Comparison of ENCODE assay signal across 19 cellular contexts in the genomic region with DNA sequence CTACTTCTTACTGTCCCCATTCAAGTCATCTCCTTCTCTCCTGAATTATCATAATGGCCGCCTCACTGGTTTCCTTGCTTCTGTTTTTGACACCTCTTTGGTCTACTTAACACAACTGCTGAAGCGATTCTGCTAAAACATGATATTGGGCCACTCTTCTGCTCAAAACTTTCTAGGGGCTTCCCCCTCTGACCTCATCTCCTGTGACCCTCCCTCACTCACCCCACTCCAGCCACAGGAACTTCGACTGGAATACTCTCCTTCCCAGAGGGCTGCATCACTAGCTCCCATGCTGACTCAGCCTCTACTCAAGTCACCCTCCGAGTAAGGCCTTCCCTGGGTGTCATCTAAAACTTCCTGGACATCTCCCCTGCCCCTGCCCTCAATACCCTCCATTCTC. TPM values are rescaled to one million over a fixed set of nuclear protein-coding genes. Genes with fewer than 3 reads are reported as not detected.
DNase-seq lines count a peak whose midpoint lies in the region; ATAC-seq, FAIRE-seq and TF ChIP-seq lines count a peak whose summit lies in the region.
"Had no signal": no experiment of that assay in that cellular context is flagged by ENCODE, and none has a peak within 500 bp of the region (broad histone marks: within the 10 kb centered on the region; RNA-seq: fewer than 3 reads in every experiment).

No MANE protein-coding gene starts in this region.

- no peak for FAIRE-seq in keratinocyte (lab: Jason Lieb, UNC)
- FAIRE-seq: GM19239 had no signal

- H3K36me3 ChIP-seq in keratinocyte (ENCODE audit: control insufficient read depth in 2 of 2, extremely low read depth in 1 of 2, insufficient read depth in 2 of 2, low read length in 2 of 2) = peaks cover 4% of the 10 kb centered on the region in 2 experiments
- no peaks in the 10 kb centered on the region for H3K36me3 ChIP-seq in smooth muscle cell (ENCODE audit: low read depth)
- no peaks in the 10 kb centered on the region for H3K36me3 ChIP-seq in ovary
- H3K36me3 ChIP-seq: transverse colon had no signal

- H4K20me1 ChIP-seq in keratinocyte (ENCODE audit: control insufficient read depth, extremely low read depth, insufficient read depth, low read length) (no peaks in the 10 kb centered on the region), smooth muscle cell (ENCODE audit: low read depth) (peaks cover 86% of the 10 kb centered on the region)

- no peaks in the 10 kb centered on the region for H3K27me3 Mint-ChIP-seq in stimulated activated naive CD8-positive, alpha-beta T cell treated with anti-CD3 and anti-CD28 coated beads, Interleukin-15, Interleukin-2, amounts not matched to agents 100 ng/mL and 50 ng/mL, for 24 hours
- H3K27me3 Mint-ChIP-seq: activated CD4-positive, alpha-beta T cell treated with anti-CD3 and anti-CD28 coated beads for 36 hours; central memory CD8-positive, alpha-beta T cell; stimulated activated memory B cell treated with anti-CD40 and anti-IgM and Interleukin-4, amounts not matched to agents 10 μg/mL and 1 μg/mL and 100 μg/mL, for 72 hours had no signal

- no peak for TF ChIP-seq POLR2A in ovary (IDR thresholded peaks at IDR 0.05)

- H3K9me3 ChIP-seq in keratinocyte (ENCODE audit: control insufficient read depth, low read depth, low read length) = no peaks in the 10 kb centered on the region
- no peaks in the 10 kb centered on the region for H3K9me3 ChIP-seq in smooth muscle cell (replicated peaks; ENCODE audit: low read depth)
- H3K9me3 ChIP-seq in ovary = no peaks in the 10 kb centered on the region
- H3K9me3 ChIP-seq: transverse colon had no signal

- dilution Hi-C loops in keratinocyte (cut with MboI; ENCODE audit: extremely low pct_ligation_motif_present, low sequenced_read_pairs) = no loop called here

- TF ChIP-seq CTCF in keratinocyte (optimal IDR thresholded peaks at IDR 0.05 in 1 of 3, IDR thresholded peaks at IDR 0.05 in 1 of 3, conservative IDR thresholded peaks at IDR 0.05 in 1 of 3; ENCODE audit: extremely low read depth in 1 of 3, insufficient read depth in 2 of 3, low read length in 3 of 3) = no peak
- no peak for TF ChIP-seq CTCF in omental fat pad (IDR thresholded peaks at IDR 0.05)
- no peak for TF ChIP-seq CTCF in smooth muscle cell (IDR thresholded peaks at IDR 0.05; ENCODE audit: borderline replicate concordance, insufficient read depth, poor library complexity, severe bottlenecking)
- no peak for TF ChIP-seq CTCF in ovary (IDR thresholded peaks at IDR 0.05)

- no peak for ATAC-seq in stimulated activated naive CD8-positive, alpha-beta T cell treated with anti-CD3 and anti-CD28 coated beads, Interleukin-15, Interleukin-2, amounts not matched to agents 100 U/mL and 50 U/mL, for 24 hours
- peak; percentile 56 for ATAC-seq in HG03432 (IDR thresholded peaks at IDR 0.05; ENCODE audit: unreplicated experiment)
- no peak for ATAC-seq in omental fat pad (ENCODE audit: low FRiP score)
- ATAC-seq: activated CD4-positive, alpha-beta T cell treated with anti-CD3 and anti-CD28 coated beads for 36 hours; HCT116; stimulated activated memory B cell treated with anti-CD40 and anti-IgM and Interleukin-4, amounts not matched to agents 10 μg/mL and 1 μg/mL and 100 μg/mL, for 72 hours had no signal

- intact Hi-C loops in ovary (cut with DNase I) = no loop called here

- H3K4me1 Mint-ChIP-seq in stimulated activated naive CD8-positive, alpha-beta T cell treated with anti-CD3 and anti-CD28 coated beads, Interleukin-15, Interleukin-2, amounts not matched to agents 100 ng/mL and 50 ng/mL, for 24 hours (ENCODE audit: low read depth) = peaks cover 55% of the 10 kb centered on the region

- 86% methylated on average over 4 of the region's 4 CpGs for WGBS in smooth muscle cell (ENCODE audit: low lambda C conversion rate)
- WGBS in ovary, 3 donors = 90 to 92% (median 92%) methylated on average over 4 of the region's 4 CpGs

- H3K4me2 ChIP-seq in keratinocyte (ENCODE audit: control insufficient read depth, extremely low read depth, insufficient read depth, low read depth, low read length) (no peak overlapping the region), smooth muscle cell (no peak overlapping the region)

- H3K27ac ChIP-seq in keratinocyte (ENCODE audit: control insufficient read depth, insufficient read depth, low read length) = peak overlapping the region; percentile 7
- no peak overlapping the region for H3K27ac ChIP-seq in smooth muscle cell (ENCODE audit: low read depth)
- H3K27ac ChIP-seq in ovary = no peak overlapping the region
- H3K27ac ChIP-seq: transverse colon had no signal

- H3K9me3 Mint-ChIP-seq in stimulated activated naive CD8-positive, alpha-beta T cell treated with anti-CD3 and anti-CD28 coated beads, Interleukin-15, Interleukin-2, amounts not matched to agents 100 ng/mL and 50 ng/mL, for 24 hours = peaks cover 5% of the 10 kb centered on the region
- H3K9me3 Mint-ChIP-seq: central memory CD8-positive, alpha-beta T cell had no signal

- no peak overlapping the region for H2AFZ ChIP-seq in keratinocyte (ENCODE audit: control insufficient read depth, low read length)
- H2AFZ ChIP-seq in smooth muscle cell (ENCODE audit: low read depth) = no peak overlapping the region

- TF ChIP-seq EP300 in ovary (IDR thresholded peaks at IDR 0.05) = no peak

- H3K4me3 Mint-ChIP-seq in stimulated activated naive CD8-positive, alpha-beta T cell treated with anti-CD3 and anti-CD28 coated beads, Interleukin-15, Interleukin-2, amounts not matched to agents 100 ng/mL and 50 ng/mL, for 24 hours = no peak overlapping the region
- H3K4me3 Mint-ChIP-seq: activated CD4-positive, alpha-beta T cell treated with anti-CD3 and anti-CD28 coated beads for 36 hours; central memory CD8-positive, alpha-beta T cell; nephron; stimulated activated memory B cell treated with anti-CD40 and anti-IgM and Interleukin-4, amounts not matched to agents 10 μg/mL and 1 μg/mL and 100 μg/mL, for 72 hours had no signal

- H3K4me1 ChIP-seq in keratinocyte (ENCODE audit: control insufficient read depth, extremely low read depth, insufficient read depth, low read length) = no peaks in the 10 kb centered on the region
- no peaks in the 10 kb centered on the region for H3K4me1 ChIP-seq in smooth muscle cell (ENCODE audit: low read depth)
- H3K4me1 ChIP-seq in ovary (ENCODE audit: insufficient read depth) = no peaks in the 10 kb centered on the region

- peaks cover 34% of the 10 kb centered on the region for H3K36me3 Mint-ChIP-seq in stimulated activated naive CD8-positive, alpha-beta T cell treated with anti-CD3 and anti-CD28 coated beads, Interleukin-15, Interleukin-2, amounts not matched to agents 100 ng/mL and 50 ng/mL, for 24 hours (ENCODE audit: low read depth)

- H3K4me3 ChIP-seq in keratinocyte (ENCODE audit: control insufficient read depth in 2 of 3, extremely low read depth in 1 of 3, insufficient read depth in 2 of 3, low read depth in 1 of 3, low read length in 3 of 3) = no peak overlapping the region
- no peak overlapping the region for H3K4me3 ChIP-seq in smooth muscle cell
- H3K4me3 ChIP-seq in ovary = no peak overlapping the region
- H3K4me3 ChIP-seq: transverse colon had no signal

- H3F3A ChIP-seq in smooth muscle cell (ENCODE audit: low read depth) = peaks cover 4% of the 10 kb centered on the region

- peaks cover 88% of the 10 kb centered on the region for H3K79me2 ChIP-seq in keratinocyte (ENCODE audit: control insufficient read depth, insufficient read depth, low read length)
- H3K79me2 ChIP-seq in smooth muscle cell (ENCODE audit: low read depth) = peaks cover 75% of the 10 kb centered on the region

- H3K9ac ChIP-seq in keratinocyte (ENCODE audit: control insufficient read depth, extremely low read depth, insufficient read depth, low read length) (no peak overlapping the region), smooth muscle cell (ENCODE audit: low read depth) (no peak overlapping the region)

- H3K27me3 ChIP-seq in keratinocyte (ENCODE audit: control insufficient read depth, extremely low read depth, insufficient read depth, low read length) = no peaks in the 10 kb centered on the region
- no peaks in the 10 kb centered on the region for H3K27me3 ChIP-seq in smooth muscle cell (ENCODE audit: low read depth)
- H3K27me3 ChIP-seq in ovary = no peaks in the 10 kb centered on the region
- H3K27me3 ChIP-seq: transverse colon had no signal

- peak overlapping the region; percentile 42 for H3K27ac Mint-ChIP-seq in stimulated activated naive CD8-positive, alpha-beta T cell treated with anti-CD3 and anti-CD28 coated beads, Interleukin-15, Interleukin-2, amounts not matched to agents 100 ng/mL and 50 ng/mL, for 24 hours
- H3K27ac Mint-ChIP-seq: activated CD4-positive, alpha-beta T cell treated with anti-CD3 and anti-CD28 coated beads for 36 hours; stimulated activated memory B cell treated with anti-CD40 and anti-IgM and Interleukin-4, amounts not matched to agents 10 μg/mL and 1 μg/mL and 100 μg/mL, for 72 hours had no signal

- DNase-seq in stimulated activated naive CD8-positive, alpha-beta T cell treated with anti-CD3 and anti-CD28 coated beads, Interleukin-15, Interleukin-2, amounts not matched to agents 100 U/mL and 50 U/mL, for 24 hours = no peak
- DNase-seq in keratinocyte (ENCODE audit: low read depth, low spot score) = no peak
- no peak for DNase-seq in omental fat pad (ENCODE audit: low spot score)
- DNase-seq in smooth muscle cell (lab: John Stamatoyannopoulos, UW; ENCODE audit: unreplicated experiment) = no peak
- DNase-seq in ovary = no peak
- DNase-seq in superior temporal gyrus (ENCODE audit: extremely low spot score) = no peak
- DNase-seq: activated CD4-positive, alpha-beta T cell treated with anti-CD3 and anti-CD28 coated beads for 36 hours; activated gamma-delta T cell treated with Interleukin-2 at 50 U/mL for 16 hours; anterior cingulate cortex; NCI-H1436; NCI-H774; transverse colon had no signal

- no peaks in the 10 kb centered on the region for H3K9me1 ChIP-seq in keratinocyte (ENCODE audit: control insufficient read depth, extremely low read depth, insufficient read depth, low read length)

RNA-seq across cellular contexts. Expression of a gene that starts 35.7 kb away (rescaled TPM):
- polyA plus RNA-seq in keratinocyte (18.9 to 25.5 TPM (median 22.3 TPM) in 3 replicates), smooth muscle cell (5.1 and 11.0 TPM in 2 replicates), ovary (10 to 100 TPM in 1 of 2 donors, 1 to 10 TPM in 1; 9.4 to 14.8 TPM)
- polyA plus RNA-seq in keratinocyte (2011; ENCODE audit: low read depth) = 15.8 TPM
- polyA plus RNA-seq in keratinocyte (2011; cell fraction: cytosol; rRNA removed) = 6.7 and 18.2 TPM in 2 replicates
- polyA plus RNA-seq in keratinocyte (2011; cell fraction: nucleus; rRNA removed) = 24.1 and 31.6 TPM in 2 replicates
- 16.8 and 26.5 TPM in 2 replicates for polyA plus RNA-seq in keratinocyte (2012; ENCODE audit: low replicate concordance)
- 15.0 to 99.3 TPM (median 54.2 TPM) in 3 replicates for polyA minus RNA-seq in keratinocyte
- polyA minus RNA-seq in keratinocyte (2011; cell fraction: cytosol; rRNA and poly(A)+ RNA removed) = 21.9 TPM
- 59.4 and 107 TPM in 2 replicates for polyA minus RNA-seq in keratinocyte (2011; cell fraction: nucleus; rRNA and poly(A)+ RNA removed)
- total RNA-seq in omental fat pad (10 to 100 TPM; 37.2 to 86.3 (median 60.7) TPM), smooth muscle cell (26.0 and 27.9 TPM in 2 replicates), ovary (10 to 100 TPM; 33.3 to 56.6 (median 43.1) TPM)
